35 cellular contexts compared by ENCODE assay signal in the genomic region with DNA sequence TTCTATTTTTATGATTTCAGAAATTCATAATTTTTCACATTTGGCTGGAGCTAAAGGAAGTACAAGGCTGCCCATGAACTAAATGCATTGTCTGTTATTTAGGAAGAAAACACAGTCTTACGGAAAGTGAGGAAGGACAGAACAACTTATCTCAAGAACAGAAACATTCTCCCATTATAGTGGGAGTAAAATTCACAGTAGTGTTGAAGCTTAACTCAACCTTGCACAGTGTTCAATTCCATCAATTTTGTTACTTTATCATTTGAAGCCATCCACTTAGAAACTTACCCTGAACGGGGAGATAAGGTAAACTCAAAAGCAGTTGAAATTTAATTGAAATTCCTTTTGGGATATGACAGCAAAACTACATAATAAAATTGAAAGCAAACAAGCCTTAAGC.
"Had no signal": no experiment of that assay in that cellular context is flagged by ENCODE, and none has a peak within 500 bp of the region (broad histone marks: within the 10 kb centered on the region; RNA-seq: fewer than 3 reads in every experiment).

No MANE protein-coding gene starts in this region.

- H3K9me3 ChIP-seq: adrenal gland, body of pancreas, colonic mucosa, esophagus squamous epithelium, gastroesophageal sphincter, heart right ventricle had no signal

- DNase-seq: activated B cell treated with CpG ODN at 0.5 μM for 24 hours; activated CD4-positive, alpha-beta memory T cell treated with anti-CD3 and anti-CD28 coated beads for 36 hours; activated CD4-positive, alpha-beta T cell treated with anti-CD3 and anti-CD28 coated beads for 48 hours; activated CD8-positive, alpha-beta memory T cell treated with anti-CD3 and anti-CD28 coated beads, Interleukin-2, amount 10 ng/mL, durations not matched to agents 7 days and 5 days; activated CD8-positive, alpha-beta memory T cell treated with anti-CD3 and anti-CD28 coated beads, Interleukin-2, amount 50 U/mL, for 48 hours; activated CD8-positive, alpha-beta T cell treated with anti-CD3 and anti-CD28 coated beads, Interleukin-2, amount 10 ng/mL, durations not matched to agents 7 days and 5 days; activated effector memory CD4-positive, alpha-beta T cell treated with anti-CD3 and anti-CD28 coated beads, Interleukin-2, amount 50 U/mL, for 16 hours; activated naive CD4-positive, alpha-beta T cell treated with anti-CD3 and anti-CD28 coated beads for 36 hours; activated naive CD8-positive, alpha-beta T cell treated with anti-CD3 and anti-CD28 coated beads for 36 hours; activated naive CD8-positive, alpha-beta T cell treated with anti-CD3 and anti-CD28 coated beads, Interleukin-2, amount 50 U/mL, for 24 hours; activated T-cell treated with anti-CD3 and anti-CD28 coated beads for 4 hours; activated T-cell treated with anti-CD3 and anti-CD28 coated beads, Interleukin-2, amount 50 U/mL, for 4 hours; adrenal gland; amygdala; aorta; body of pancreas; central memory CD4-positive, alpha-beta T cell; cerebellar nuclear complex; colonic mucosa; effector memory CD4-positive, alpha-beta T cell; endodermal cell; esophagus squamous epithelium; foreskin melanocyte; heart right ventricle; SW 1271; T-cell; T1000; WERI-Rb-1 had no signal

- H3K4me1 Mint-ChIP-seq: activated B cell treated with CpG ODN at 0.5 μM for 24 hours; activated CD8-positive, alpha-beta memory T cell treated with anti-CD3 and anti-CD28 coated beads, Interleukin-2, amount 10 ng/mL, durations not matched to agents 7 days and 5 days; activated naive CD4-positive, alpha-beta T cell treated with anti-CD3 and anti-CD28 coated beads, Interleukin-2, amount 50 U/mL, for 24 hours; activated naive CD8-positive, alpha-beta T cell treated with anti-CD3 and anti-CD28 coated beads for 36 hours; activated naive CD8-positive, alpha-beta T cell treated with anti-CD3 and anti-CD28 coated beads, Interleukin-2, amount 50 U/mL, for 24 hours; endodermal cell; T-cell had no signal

- H3K36me3 ChIP-seq: adrenal gland, colonic mucosa had no signal

- H3K27ac Mint-ChIP-seq: activated B cell treated with CpG ODN at 0.5 μM for 24 hours; activated CD4-positive, alpha-beta memory T cell treated with anti-CD3 and anti-CD28 coated beads for 36 hours; activated CD8-positive, alpha-beta memory T cell treated with anti-CD3 and anti-CD28 coated beads, Interleukin-2, amount 10 ng/mL, durations not matched to agents 7 days and 5 days; activated CD8-positive, alpha-beta T cell treated with anti-CD3 and anti-CD28 coated beads, Interleukin-2, amount 10 ng/mL, durations not matched to agents 7 days and 5 days; activated naive CD4-positive, alpha-beta T cell treated with anti-CD3 and anti-CD28 coated beads for 36 hours; activated naive CD4-positive, alpha-beta T cell treated with anti-CD3 and anti-CD28 coated beads, Interleukin-2, amount 50 U/mL, for 24 hours; activated naive CD8-positive, alpha-beta T cell treated with anti-CD3 and anti-CD28 coated beads for 36 hours; activated naive CD8-positive, alpha-beta T cell treated with anti-CD3 and anti-CD28 coated beads, Interleukin-2, amount 50 U/mL, for 24 hours; activated T-helper 1 cell treated with anti-CD3 and anti-CD28 coated beads, Interleukin-12 subunit alpha, Interleukin-12 subunit beta, Interleukin-2, Interleukin-4 antibody, amounts not matched to agents 30 ng/mL and 10 ng/mL and 1 ng/mL, durations not matched to agents 14 hours and 24 hours and 36 hours; activated T-helper 2 cell treated with anti-CD3 and anti-CD28 coated beads, Interferon-gamma antibody, Interleukin-2, Interleukin-4, amounts not matched to agents 10 μg/mL and 5 μg/mL and 100 μg/mL, durations not matched to agents 14 hours and 24 hours and 36 hours; endodermal cell; T-cell; T-helper 1 cell treated with Interleukin-12 subunit alpha and Interleukin-12 subunit beta and Interleukin-4 antibody, amounts not matched to agents 30 μg/mL and 1 μg/mL, for 36 hours; T-helper 2 cell treated with Interferon-gamma antibody and Interleukin-4, amounts not matched to agents 5 μg/mL and 100 μg/mL, for 36 hours had no signal

- H3K4me3 Mint-ChIP-seq: activated B cell treated with CpG ODN at 0.5 μM for 24 hours; activated CD4-positive, alpha-beta memory T cell treated with anti-CD3 and anti-CD28 coated beads for 36 hours; activated CD8-positive, alpha-beta memory T cell treated with anti-CD3 and anti-CD28 coated beads, Interleukin-2, amount 10 ng/mL, durations not matched to agents 7 days and 5 days; activated CD8-positive, alpha-beta T cell treated with anti-CD3 and anti-CD28 coated beads, Interleukin-2, amount 10 ng/mL, durations not matched to agents 7 days and 5 days; activated naive CD4-positive, alpha-beta T cell treated with anti-CD3 and anti-CD28 coated beads for 36 hours; activated naive CD4-positive, alpha-beta T cell treated with anti-CD3 and anti-CD28 coated beads, Interleukin-2, amount 50 U/mL, for 24 hours; activated naive CD8-positive, alpha-beta T cell treated with anti-CD3 and anti-CD28 coated beads for 36 hours; activated naive CD8-positive, alpha-beta T cell treated with anti-CD3 and anti-CD28 coated beads, Interleukin-2, amount 50 U/mL, for 24 hours; activated T-cell treated with anti-CD3 and anti-CD28 coated beads, Interleukin-2, amount 50 U/mL, for 4 hours; activated T-helper 1 cell treated with anti-CD3 and anti-CD28 coated beads, Interleukin-12 subunit alpha, Interleukin-12 subunit beta, Interleukin-2, Interleukin-4 antibody, amounts not matched to agents 30 ng/mL and 10 ng/mL and 1 ng/mL, durations not matched to agents 14 hours and 24 hours and 36 hours; endodermal cell; T-cell; T-helper 1 cell treated with Interleukin-12 subunit alpha and Interleukin-12 subunit beta and Interleukin-4 antibody, amounts not matched to agents 30 μg/mL and 1 μg/mL, for 36 hours; T-helper 2 cell treated with Interferon-gamma antibody and Interleukin-4, amounts not matched to agents 5 μg/mL and 100 μg/mL, for 36 hours had no signal

- H3K27me3 Mint-ChIP-seq: activated B cell treated with CpG ODN at 0.5 μM for 24 hours; activated CD4-positive, alpha-beta memory T cell treated with anti-CD3 and anti-CD28 coated beads for 36 hours; activated CD8-positive, alpha-beta memory T cell treated with anti-CD3 and anti-CD28 coated beads, Interleukin-2, amount 10 ng/mL, durations not matched to agents 7 days and 5 days; activated naive CD4-positive, alpha-beta T cell treated with anti-CD3 and anti-CD28 coated beads, Interleukin-2, amount 50 U/mL, for 24 hours; activated naive CD8-positive, alpha-beta T cell treated with anti-CD3 and anti-CD28 coated beads for 36 hours; activated naive CD8-positive, alpha-beta T cell treated with anti-CD3 and anti-CD28 coated beads, Interleukin-2, amount 50 U/mL, for 24 hours; T-cell had no signal

- ATAC-seq: activated CD4-positive, CD25-positive, alpha-beta regulatory T cell treated with anti-CD3 and anti-CD28 coated beads, Interleukin-2, amount 50 U/mL, for 24 hours; activated CD8-positive, alpha-beta memory T cell treated with anti-CD3 and anti-CD28 coated beads, Interleukin-2, amount 10 ng/mL, durations not matched to agents 7 days and 5 days; activated CD8-positive, alpha-beta T cell treated with anti-CD3 and anti-CD28 coated beads, Interleukin-2, amount 10 ng/mL, durations not matched to agents 7 days and 5 days; activated naive CD8-positive, alpha-beta T cell treated with anti-CD3 and anti-CD28 coated beads, Interleukin-2, amount 50 U/mL, for 24 hours; activated T-cell treated with anti-CD3 and anti-CD28 coated beads, Interleukin-2, amount 50 U/mL, for 4 hours; body of pancreas; gastroesophageal sphincter; heart right ventricle; T-cell had no signal

- H3K27ac ChIP-seq: adrenal gland, body of pancreas, colonic mucosa, esophagus squamous epithelium, gastroesophageal sphincter, heart right ventricle, WERI-Rb-1 had no signal

- H3K4me1 ChIP-seq: adrenal gland, body of pancreas, colonic mucosa, esophagus squamous epithelium, gastroesophageal sphincter, heart right ventricle had no signal

- H3K9me3 Mint-ChIP-seq: activated B cell treated with CpG ODN at 0.5 μM for 24 hours; activated CD4-positive, alpha-beta memory T cell treated with anti-CD3 and anti-CD28 coated beads for 36 hours; activated naive CD4-positive, alpha-beta T cell treated with anti-CD3 and anti-CD28 coated beads for 36 hours; activated naive CD8-positive, alpha-beta T cell treated with anti-CD3 and anti-CD28 coated beads for 36 hours; activated naive CD8-positive, alpha-beta T cell treated with anti-CD3 and anti-CD28 coated beads, Interleukin-2, amount 50 U/mL, for 24 hours; activated T-cell treated with anti-CD3 and anti-CD28 coated beads, Interleukin-2, amount 50 U/mL, for 4 hours; activated T-helper 1 cell treated with anti-CD3 and anti-CD28 coated beads, Interleukin-12 subunit alpha, Interleukin-12 subunit beta, Interleukin-2, Interleukin-4 antibody, amounts not matched to agents 30 ng/mL and 10 ng/mL and 1 ng/mL, durations not matched to agents 14 hours and 24 hours and 36 hours; activated T-helper 2 cell treated with anti-CD3 and anti-CD28 coated beads, Interferon-gamma antibody, Interleukin-2, Interleukin-4, amounts not matched to agents 10 μg/mL and 5 μg/mL and 100 μg/mL, durations not matched to agents 14 hours and 24 hours and 36 hours; endodermal cell; T-cell; T-helper 1 cell treated with Interleukin-12 subunit alpha and Interleukin-12 subunit beta and Interleukin-4 antibody, amounts not matched to agents 30 μg/mL and 1 μg/mL, for 36 hours; T-helper 2 cell treated with Interferon-gamma antibody and Interleukin-4, amounts not matched to agents 5 μg/mL and 100 μg/mL, for 36 hours had no signal

- H3K27me3 ChIP-seq: adrenal gland, body of pancreas, colonic mucosa, esophagus squamous epithelium, gastroesophageal sphincter, heart right ventricle had no signal

- H3K4me3 ChIP-seq: adrenal gland, body of pancreas, colonic mucosa, esophagus squamous epithelium, gastroesophageal sphincter, heart right ventricle had no signal
